In genomic region chr3:152538518-152538917, GRCh38 we compare ENCODE assay signal across 17 cellular contexts.
"Had no signal": no experiment of that assay in that cellular context is flagged by ENCODE, and none has a peak within 500 bp of the region (broad histone marks: within the 10 kb centered on the region; RNA-seq: fewer than 3 reads in every experiment).

No MANE protein-coding gene starts in this region.

- H3K9me3 ChIP-seq: SK-N-SH had no signal

- H3K4me2 ChIP-seq: SK-N-SH had no signal

- DNase-seq: KBM-7, NCI-H1092, NCI-H1105 treated with DMSO at 0.1 percent for 48 hours, NCI-H1417 treated with DMSO at 0.1 percent for 48 hours, NCI-H146, NCI-H1694 treated with DMSO at 0.1 percent for 48 hours, NCI-H1930, NCI-H2081, NCI-H2107, NCI-H2227 treated with DMSO at 0.1 percent for 48 hours, NCI-H524, NCI-H526 treated with DMSO at 0.1 percent for 48 hours, NCI-H748 treated with DMSO at 0.1 percent for 48 hours, Right ventricle myocardium superior, RPMI8226, SK-N-SH had no signal

- H3K9me2 ChIP-seq: SK-N-SH had no signal

- H3K27ac ChIP-seq: HL-60 had no signal

- H3K9ac ChIP-seq: SK-N-SH had no signal
